ENCODE assay signal across 9 cellular contexts in genomic region chr7:93232673-93233018, GRCh38. TPM values are rescaled to one million over a fixed set of nuclear protein-coding genes. Genes with fewer than 3 reads are reported as not detected.
A peak's percentile ranks its signal among the peaks of the same experiment; 100 is the strongest.
DNase-seq lines count a peak whose midpoint lies in the region; ATAC-seq and TF ChIP-seq lines count a peak whose summit lies in the region.
"Had no signal": no experiment of that assay in that cellular context is flagged by ENCODE, and none has a peak within 500 bp of the region (broad histone marks: within the 10 kb centered on the region; RNA-seq: fewer than 3 reads in every experiment).

No MANE protein-coding gene starts in this region.

- H2AFZ ChIP-seq in OCI-LY7 (ENCODE audit: low read length) = peak overlapping the region; percentile 92

- BruUV-seq in OCI-LY7 (replicated peaks; lab: Mats Ljungman, UMichigan) = TSS peak; percentile 78

- peaks cover 25% of the 10 kb centered on the region for H3K4me1 ChIP-seq in OCI-LY7 (ENCODE audit: insufficient read depth, low read length, poor library complexity, severe bottlenecking)
- H3K4me1 ChIP-seq in ectodermal cell (ENCODE audit: control insufficient read depth, insufficient read depth, low read length) = peaks cover 3% of the 10 kb centered on the region

- POLR2A ChIA-PET in OCI-LY7 (lab: Charles Lee) = interaction anchor here (0.8 to 1.8 kb wide), 12 partner anchors 9 to 758 kb away, joined by 3 to 13 read pairs (median 4); partner anchors contain the start of gene SAMD9

- H3K4me2 ChIP-seq in OCI-LY7 (ENCODE audit: low read length) = peak overlapping the region; percentile 99

- H3K9me2 ChIP-seq in OCI-LY7 (ENCODE audit: insufficient read depth, low read length) = no peaks in the 10 kb centered on the region

- no peaks in the 10 kb centered on the region for H3K9me3 ChIP-seq in OCI-LY7 (ENCODE audit: low read length)
- no peaks in the 10 kb centered on the region for H3K9me3 ChIP-seq in ectodermal cell (ENCODE audit: control insufficient read depth, low read length)

- peak overlapping the region; percentile 98 for H3K4me3 Mint-ChIP-seq in natural killer cell

- no peak overlapping the region for H3K27ac ChIP-seq in OCI-LY7 (ENCODE audit: low read depth, low read length, poor library complexity, severe bottlenecking)
- no peak overlapping the region for H3K27ac ChIP-seq in ectodermal cell (ENCODE audit: insufficient read depth, low read depth, low read length, poor library complexity, severe bottlenecking)

- CTCF ChIA-PET in OCI-LY7 (lab: Charles Lee; ENCODE audit: unreplicated experiment) = no interaction called here

- peaks cover 21% of the 10 kb centered on the region for H3K79me2 ChIP-seq in OCI-LY7 (ENCODE audit: insufficient read depth, low read depth, low read length)

- peaks cover 0 to under 1% of the 10 kb centered on the region in 2 donors for H3K27me3 Mint-ChIP-seq in natural killer cell (ENCODE audit: low read depth in 2 of 2)

- H3K36me3 ChIP-seq in OCI-LY7 (ENCODE audit: insufficient read depth, low read length) = no peaks in the 10 kb centered on the region
- no peaks in the 10 kb centered on the region for H3K36me3 ChIP-seq in ectodermal cell (ENCODE audit: control insufficient read depth, insufficient read depth, low read length)

- TF ChIP-seq CTCF in AG10803 (conservative IDR thresholded peaks at IDR 0.05; ENCODE audit: low read length) = no peak
- TF ChIP-seq CTCF in OCI-LY7 (conservative IDR thresholded peaks at IDR 0.05; ENCODE audit: low read length) = no peak
- no peak for TF ChIP-seq CTCF in natural killer cell (IDR thresholded peaks at IDR 0.05)

- no peaks in the 10 kb centered on the region for H3K9me3 Mint-ChIP-seq in natural killer cell

- peak; percentile 3 for ATAC-seq in GM21390 (IDR thresholded peaks at IDR 0.05; ENCODE audit: unreplicated experiment)
- ATAC-seq in natural killer cell = no peak

- H3K36me3 Mint-ChIP-seq in natural killer cell = no peaks in the 10 kb centered on the region

- intact Hi-C loops in OCI-LY7 (cut with micrococcal nuclease; ENCODE audit: unreplicated experiment) = loop anchor here (2.0 to 10.0 kb wide), 4 partner anchors 145 to 704 kb away; partner anchors contain the start of genes CDK6, FAM133B, PEX1 and RBM48
- intact Hi-C loops in natural killer cell (cut with micrococcal nuclease) = loop anchor here (1.0 to 5.0 kb wide), 3 partner anchors 85 to 784 kb away; partner anchors contain the start of gene SAMD9L

- H3K4me1 Mint-ChIP-seq in natural killer cell = peaks cover 15 to 18% of the 10 kb centered on the region in 2 donors

- H3K4me3 ChIP-seq in AG10803 (ENCODE audit: low read length) (peak overlapping the region; percentile 95), OCI-LY7 (ENCODE audit: low read depth, low read length, poor library complexity, severe bottlenecking) (peak overlapping the region; percentile 96), ectodermal cell (ENCODE audit: insufficient read depth, low read depth, low read length) (peak overlapping the region; percentile 92)

- H4K20me1 ChIP-seq in OCI-LY7 (ENCODE audit: insufficient read depth, low read length) = peaks cover 3% of the 10 kb centered on the region; the same call in 1 of the 2 replicates

- 5 to 6% methylated on average over 8 of the region's 8 CpGs for WGBS in ectodermal cell, 2 experiments

- H3K27me3 ChIP-seq in ectodermal cell (ENCODE audit: control insufficient read depth, insufficient read depth, low read length, poor library complexity, severe bottlenecking) = peaks cover 11% of the 10 kb centered on the region

- DNase-seq in AG10803 (ENCODE audit: low read depth) (no peak), OCI-LY7 (ENCODE audit: low spot score) (peak; percentile 14), natural killer cell (no peak), iPS-NIHi11 (ENCODE audit: low spot score) (no peak), cerebellum (ENCODE audit: low spot score) (no peak), cortex of kidney (lab: John Stamatoyannopoulos, UW) (no peak)

- H3K27ac Mint-ChIP-seq in natural killer cell = peak overlapping the region; percentile 93 to 95

RNA-seq across cellular contexts. Expression of gene VPS50, which starts 0.5 kb away (rescaled TPM):
- total RNA-seq in OCI-LY7 (2014; rRNA removed; shearing (Covaris generic)) = 14.9 and 17.9 TPM in 2 replicates
- total RNA-seq in OCI-LY7 (2022) (19.7 and 20.0 TPM in 2 replicates), natural killer cell (10 to 100 TPM; 29.0 to 32.8 (median 31.7) TPM), cerebellum (87.3 TPM)
- polyA plus RNA-seq in ectodermal cell (2013, experiment 1 of 4) = 12.3 TPM
- 12.5 TPM for polyA plus RNA-seq in ectodermal cell (2013, experiment 2 of 4)
- 11.1 TPM for polyA plus RNA-seq in ectodermal cell (2013, experiment 3 of 4)
- polyA plus RNA-seq in ectodermal cell (2013, experiment 4 of 4) = 12.4 TPM

RNA-seq across cellular contexts. Expression of gene HEPACAM2, which starts 6.4 kb away (rescaled TPM):
- not detected in 2 replicates for total RNA-seq in OCI-LY7 (2014; rRNA removed; shearing (Covaris generic))
- total RNA-seq in OCI-LY7 (2022) (not detected in 2 replicates), natural killer cell (not detected), cerebellum (0.18 TPM)
- polyA plus RNA-seq in ectodermal cell (2013, experiment 1 of 4) = not detected
- polyA plus RNA-seq in ectodermal cell (2013, experiment 2 of 4) = not detected
- polyA plus RNA-seq in ectodermal cell (2013, experiment 3 of 4) = not detected
- not detected for polyA plus RNA-seq in ectodermal cell (2013, experiment 4 of 4)
- total RNA-seq: lung microvascular endothelial cell had no signal
